In genomic region chr1:118028267-118028666, GRCh38 we compare ENCODE assay signal across 18 cellular contexts.
"Had no signal": no experiment of that assay in that cellular context is flagged by ENCODE, and none has a peak within 500 bp of the region (broad histone marks: within the 10 kb centered on the region; RNA-seq: fewer than 3 reads in every experiment).

No MANE protein-coding gene starts in this region.

- H3K9me3 ChIP-seq: SK-N-SH had no signal

- H3K9ac ChIP-seq: SK-N-SH had no signal

- DNase-seq: KBM-7, MV-4-11, NCI-H1048, NCI-H1105, NCI-H1436 treated with DMSO at 0.1 percent for 48 hours, NCI-H1694, NCI-H187 treated with DMSO at 0.1 percent for 48 hours, NCI-H2029 treated with DMSO at 0.1 percent for 48 hours, NCI-H2171 treated with DMSO at 0.1 percent for 48 hours, NCI-H345, NCI-H446 treated with DMSO at 0.1 percent for 48 hours, NCI-H510A treated with DMSO at 0.1 percent for 48 hours, NCI-H526, NCI-H774, SHP77, SK-N-SH had no signal

- H3K27ac ChIP-seq: RWPE1 had no signal

- H3K9me2 ChIP-seq: SK-N-SH had no signal

- H3K4me2 ChIP-seq: SK-N-SH had no signal

- ATAC-seq: Panc1 had no signal
